ENCODE assay signal across 16 cellular contexts in the genomic region with DNA sequence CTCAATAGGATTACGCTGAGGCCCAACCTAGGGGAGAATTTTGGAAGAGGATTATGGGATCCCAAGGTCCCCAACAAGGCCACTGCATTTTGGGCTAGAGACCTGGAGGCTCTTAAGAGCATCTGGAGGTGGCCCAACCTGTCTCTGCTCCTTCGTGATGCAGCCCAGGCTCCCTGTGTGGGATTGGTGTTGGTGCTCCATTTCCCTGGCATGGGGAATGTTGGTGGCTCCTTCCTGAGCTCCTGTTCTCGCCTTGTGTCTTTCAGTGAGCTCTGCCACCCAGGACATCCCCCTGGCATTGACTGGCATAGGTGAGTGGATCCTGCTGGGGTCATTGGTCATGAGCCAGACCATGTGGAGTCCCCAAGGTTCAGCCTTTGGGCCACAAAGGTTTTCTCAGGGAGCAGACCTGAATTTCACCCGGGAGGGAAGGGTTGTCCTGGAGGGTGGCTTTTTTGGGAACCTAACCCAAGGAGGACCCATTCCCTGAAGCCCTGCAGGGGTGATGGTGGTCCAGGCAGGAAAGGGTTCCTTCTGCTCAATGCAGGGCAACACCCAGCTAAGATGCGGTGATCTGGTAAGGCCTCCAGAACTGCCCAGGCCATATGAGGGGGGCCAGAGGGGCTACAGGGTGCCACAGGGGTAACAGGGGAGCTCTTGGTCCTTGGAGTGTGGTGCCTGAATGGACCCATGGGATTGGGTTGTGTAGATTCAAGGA.
DNase-seq lines count a peak whose midpoint lies in the region; ATAC-seq and TF ChIP-seq lines count a peak whose summit lies in the region.
"Had no signal": no experiment of that assay in that cellular context is flagged by ENCODE, and none has a peak within 500 bp of the region (broad histone marks: within the 10 kb centered on the region; RNA-seq: fewer than 3 reads in every experiment).

No MANE protein-coding gene starts in this region.

- intact Hi-C loops in Right ventricle myocardium inferior (cut with DNase I) (no loop called here), left cardiac atrium (cut with DNase I) (no loop called here), CD14-positive monocyte (cut with micrococcal nuclease) (no loop called here), lower lobe of right lung (cut with DNase I) (no loop called here), upper lobe of right lung (cut with DNase I) (no loop called here)

- H3K4me1 ChIP-seq in lower lobe of right lung (no peaks in the 10 kb centered on the region), upper lobe of right lung (no peaks in the 10 kb centered on the region)
- H3K4me1 ChIP-seq: Caco-2, HAP-1 had no signal

- peak overlapping the region in 1 of 7 donors; percentile 15 for H3K27ac Mint-ChIP-seq in CD14-positive monocyte
- H3K27ac Mint-ChIP-seq: B cell; CD8-positive, alpha-beta T cell had no signal

- no peaks in the 10 kb centered on the region for H3K4me1 Mint-ChIP-seq in CD14-positive monocyte
- H3K4me1 Mint-ChIP-seq: B cell had no signal

- no peak for TF ChIP-seq CTCF in CD14-positive monocyte (IDR thresholded peaks at IDR 0.05)
- TF ChIP-seq CTCF in lower lobe of right lung (IDR thresholded peaks at IDR 0.05): no peak
- no peak for TF ChIP-seq CTCF in upper lobe of right lung (IDR thresholded peaks at IDR 0.05)

- peaks cover 48 to 97% (median 92%) of the 10 kb centered on the region in 7 donors for H3K9me3 Mint-ChIP-seq in CD14-positive monocyte
- H3K9me3 Mint-ChIP-seq: CD8-positive, alpha-beta T cell had no signal

- peaks cover 0 to 4% (median 0%) of the 10 kb centered on the region in 3 donors for H3K27me3 Mint-ChIP-seq in CD14-positive monocyte (ENCODE audit: low read depth in 3 of 3)
- H3K27me3 Mint-ChIP-seq: B cell had no signal

- H3K27me3 ChIP-seq in lower lobe of right lung (ENCODE audit: low read depth): no peaks in the 10 kb centered on the region
- H3K27me3 ChIP-seq in upper lobe of right lung: no peaks in the 10 kb centered on the region

- peak; percentile 30 for DNase-seq in Right ventricle myocardium inferior (ENCODE audit: missing footprints)
- no peak for DNase-seq in left cardiac atrium
- DNase-seq in CD14-positive monocyte (ENCODE audit: low spot score): peak; percentile 19
- DNase-seq in lower lobe of right lung: peak; percentile 6
- DNase-seq in upper lobe of right lung: peak; percentile 22
- DNase-seq in ureter (ENCODE audit: low spot score): no peak
- no peak for DNase-seq in NCI-H226
- DNase-seq: ACHN, Caco-2, DND-41, GDM1, IMR-90 had no signal

- H3K9me3 ChIP-seq in lower lobe of right lung: no peaks in the 10 kb centered on the region
- H3K9me3 ChIP-seq in upper lobe of right lung: no peaks in the 10 kb centered on the region
- H3K9me3 ChIP-seq: HAP-1 had no signal

- H3K36me3 Mint-ChIP-seq in CD14-positive monocyte: no peaks in the 10 kb centered on the region
- H3K36me3 Mint-ChIP-seq: CD8-positive, alpha-beta T cell had no signal

- H3K27ac ChIP-seq in lower lobe of right lung (no peak overlapping the region), upper lobe of right lung (no peak overlapping the region)
- H3K27ac ChIP-seq: C4-2B had no signal

- no peaks in the 10 kb centered on the region for H3K36me3 ChIP-seq in lower lobe of right lung
- no peaks in the 10 kb centered on the region for H3K36me3 ChIP-seq in upper lobe of right lung
- H3K36me3 ChIP-seq: HAP-1 had no signal

- H3K4me3 Mint-ChIP-seq in CD14-positive monocyte: no peak overlapping the region
- H3K4me3 Mint-ChIP-seq: B cell; CD8-positive, alpha-beta T cell had no signal

- no peak overlapping the region for H3K4me3 ChIP-seq in lower lobe of right lung
- H3K4me3 ChIP-seq in upper lobe of right lung: no peak overlapping the region
- H3K4me3 ChIP-seq: HAP-1 had no signal

- ATAC-seq in Right ventricle myocardium inferior: no peak
- no peak for ATAC-seq in left cardiac atrium
- no peak for ATAC-seq in lower lobe of right lung
- ATAC-seq in upper lobe of right lung: no peak
- ATAC-seq: CD8-positive, alpha-beta T cell had no signal

Comparison
In these comparisons a context has a peak if more than half of its experiments do, and no peak if none do; other contexts are left out.
1. DNase-seq: peak in Right ventricle myocardium inferior (single experiment), CD14-positive monocyte (single experiment), lower lobe of right lung (single experiment) and upper lobe of right lung (single experiment); none in left cardiac atrium (single experiment), ureter (single experiment) and NCI-H226 (single experiment).